ENCODE assay signal across 8 cellular contexts in genomic region chr5:123371575-123372179, GRCh38. TPM values are rescaled to one million over a fixed set of nuclear protein-coding genes. Genes with fewer than 3 reads are reported as not detected.
DNase-seq lines count a peak whose midpoint lies in the region; ATAC-seq and TF ChIP-seq lines count a peak whose summit lies in the region.

No MANE protein-coding gene starts in this region.

- H3K27me3 ChIP-seq in Peyer's patch = no peaks in the 10 kb centered on the region

- H3K27ac Mint-ChIP-seq in chondrocyte (ENCODE audit: unreplicated experiment) (no peak overlapping the region), memory B cell (peak overlapping the region; percentile 36)

- H3K27ac ChIP-seq in Peyer's patch = no peak overlapping the region

- H3K36me3 ChIP-seq in Peyer's patch = peaks cover 0 to 15% (median 0%) of the 10 kb centered on the region in 3 donors

- no peaks in the 10 kb centered on the region for H3K9me3 ChIP-seq in Peyer's patch

- H3K36me3 Mint-ChIP-seq in chondrocyte (ENCODE audit: low read depth) = peaks cover 30% of the 10 kb centered on the region
- peaks cover 51% of the 10 kb centered on the region for H3K36me3 Mint-ChIP-seq in memory B cell

- no peak for TF ChIP-seq POLR2A in Peyer's patch (IDR thresholded peaks at IDR 0.05)

- no peaks in the 10 kb centered on the region for H3K27me3 Mint-ChIP-seq in chondrocyte (ENCODE audit: low read depth)
- no peaks in the 10 kb centered on the region for H3K27me3 Mint-ChIP-seq in memory B cell

- H3K9me3 Mint-ChIP-seq in chondrocyte (ENCODE audit: low read depth) (no peaks in the 10 kb centered on the region), memory B cell (no peaks in the 10 kb centered on the region)

- TF ChIP-seq CTCF in Peyer's patch (IDR thresholded peaks at IDR 0.05) = peak in 3 of 6 experiments; percentile 25 to 42 (median 39)
- TF ChIP-seq CTCF in chondrocyte (IDR thresholded peaks at IDR 0.05) = peak; percentile 74

- no peaks in the 10 kb centered on the region for H3K4me1 ChIP-seq in Peyer's patch

- DNase-seq in A172 (ENCODE audit: low spot score) (peak; percentile 27), ELR (ENCODE audit: low read depth) (peak; percentile 55), Peyer's patch (peak; percentile 44 to 73 (median 57)), chondrocyte (ENCODE audit: low spot score) (no peak), memory B cell (ENCODE audit: low spot score in 2 of 2) (peak; percentile 5 to 17), NCI-H2107 (lab: John Stamatoyannopoulos, UW) (no peak)

- no peak overlapping the region for H3K4me3 Mint-ChIP-seq in chondrocyte (ENCODE audit: unreplicated experiment)
- H3K4me3 Mint-ChIP-seq in memory B cell = no peak overlapping the region

- no peak overlapping the region for H3K4me3 ChIP-seq in Peyer's patch

- no peaks in the 10 kb centered on the region for H3K4me1 Mint-ChIP-seq in chondrocyte (ENCODE audit: low read depth)
- peaks cover 5% of the 10 kb centered on the region for H3K4me1 Mint-ChIP-seq in memory B cell

- ATAC-seq in memory B cell (ENCODE audit: low read depth) (no peak), GM18517 (IDR thresholded peaks at IDR 0.05; ENCODE audit: unreplicated experiment) (no peak), HG03520 (IDR thresholded peaks at IDR 0.05; ENCODE audit: unreplicated experiment) (no peak)

RNA-seq across cellular contexts. Expression of gene CEP120, which starts 51.5 kb away (rescaled TPM):
- 19.5 and 22.3 TPM in 2 replicates for total RNA-seq in A172 (2014; rRNA removed; shearing (Covaris generic))
- 10 to 100 TPM; 10.5 to 47.9 (median 24.2) TPM for total RNA-seq in Peyer's patch
- total RNA-seq in chondrocyte = 15.3 to 21.1 TPM (median 15.9 TPM) in 3 replicates

Comparison
In these comparisons a context has a peak if more than half of its experiments do, and no peak if none do; other contexts are left out.
1. DNase-seq: peak in A172 (single experiment), ELR (single experiment), Peyer's patch (3 of 3) and memory B cell (2 of 2); none in chondrocyte (single experiment) and NCI-H2107 (single experiment).